15 cellular contexts compared by ENCODE assay signal in genomic region chr2:12120281-12121150, GRCh38.
DNase-seq lines count a peak whose midpoint lies in the region; TF ChIP-seq lines count a peak whose summit lies in the region.
"Had no signal": no experiment of that assay in that cellular context is flagged by ENCODE, and none has a peak within 500 bp of the region (broad histone marks: within the 10 kb centered on the region; RNA-seq: fewer than 3 reads in every experiment).

No MANE protein-coding gene starts in this region.

- no peaks in the 10 kb centered on the region for H3F3A ChIP-seq in neural progenitor cell (ENCODE audit: low read depth)

- no peak overlapping the region for H3K9ac ChIP-seq in neural progenitor cell

- DNase-seq in AG09319 (ENCODE audit: extremely low read depth, low read depth) (peak; percentile 35), H4 (ENCODE audit: low spot score) (peak; percentile 8), SW480 (ENCODE audit: low spot score) (peak; percentile 36), fibroblast of the conjunctiva (ENCODE audit: low read depth) (peak; percentile 85), neural progenitor cell (ENCODE audit: low spot score) (no peak), cortex of kidney (lab: John Stamatoyannopoulos, UW) (no peak), NCI-H1436 (lab: John Stamatoyannopoulos, UW) (no peak)
- DNase-seq in activated effector memory CD4-positive, alpha-beta T cell treated with anti-CD3 and anti-CD28 coated beads, Interleukin-2, amount 50 U/mL, for 16 hours: no peak
- DNase-seq: activated CD4-positive, alpha-beta T cell treated with anti-CD3 and anti-CD28 coated beads, Interleukin-2, amount 50 U/mL, for 1 hour; immature natural killer cell; stimulated activated CD4-positive, alpha-beta T cell treated with anti-CD3 and anti-CD28 coated beads, Interleukin-4, amount 100 ng/mL, for 1 hour; stimulated activated naive CD4-positive, alpha-beta T cell treated with Interleukin-2 at 50 U/mL for 16 hours; T-helper 2 cell had no signal

- H2AFZ ChIP-seq in neural progenitor cell (replicated peaks): no peak overlapping the region

- no peaks in the 10 kb centered on the region for H3K4me1 ChIP-seq in neural progenitor cell

- H3K4me1 Mint-ChIP-seq in neural progenitor cell: no peaks in the 10 kb centered on the region
- H3K4me1 Mint-ChIP-seq: immature natural killer cell had no signal

- H3K27me3 ChIP-seq in neural progenitor cell: no peaks in the 10 kb centered on the region

- no peak overlapping the region for H3K27ac Mint-ChIP-seq in neural progenitor cell
- H3K27ac Mint-ChIP-seq: activated T-helper 2 cell treated with anti-CD3 and anti-CD28 coated beads, Interferon-gamma antibody, Interleukin-2, Interleukin-4, amounts not matched to agents 10 μg/mL and 5 μg/mL and 100 μg/mL, durations not matched to agents 14 hours and 24 hours and 36 hours; immature natural killer cell; mesothelial cell of epicardium had no signal

- peaks cover 2% of the 10 kb centered on the region for H3K27me3 Mint-ChIP-seq in neural progenitor cell (ENCODE audit: insufficient read depth, low read depth)

- H3K27ac ChIP-seq in neural progenitor cell: no peak overlapping the region

- no peak overlapping the region for H3K4me3 Mint-ChIP-seq in neural progenitor cell
- H3K4me3 Mint-ChIP-seq: immature natural killer cell, mesothelial cell of epicardium had no signal

- no peaks in the 10 kb centered on the region for H4K20me1 ChIP-seq in neural progenitor cell (ENCODE audit: low read depth)

- no peak overlapping the region for H3K4me3 ChIP-seq in neural progenitor cell

- H3K36me3 Mint-ChIP-seq in neural progenitor cell: no peaks in the 10 kb centered on the region
- H3K36me3 Mint-ChIP-seq: mesothelial cell of epicardium had no signal

- no peak overlapping the region for H3K4me2 ChIP-seq in neural progenitor cell

- H3K9me3 ChIP-seq in neural progenitor cell (ENCODE audit: low read depth): no peaks in the 10 kb centered on the region

- H3K79me2 ChIP-seq in neural progenitor cell (ENCODE audit: low read depth): no peaks in the 10 kb centered on the region

- TF ChIP-seq CTCF in AG09319 (IDR thresholded peaks at IDR 0.05; ENCODE audit: low read depth, low read length) (no peak), neural progenitor cell (IDR thresholded peaks at IDR 0.05) (no peak)

- no peaks in the 10 kb centered on the region for H3K36me3 ChIP-seq in neural progenitor cell

- no peaks in the 10 kb centered on the region for H3K9me3 Mint-ChIP-seq in neural progenitor cell
- H3K9me3 Mint-ChIP-seq: activated T-helper 2 cell treated with anti-CD3 and anti-CD28 coated beads, Interferon-gamma antibody, Interleukin-2, Interleukin-4, amounts not matched to agents 10 μg/mL and 5 μg/mL and 100 μg/mL, durations not matched to agents 14 hours and 24 hours and 36 hours; immature natural killer cell; mesothelial cell of epicardium had no signal

Comparison
In these comparisons a context has a peak if more than half of its experiments do, and no peak if none do; other contexts are left out.
1. DNase-seq: peak in AG09319 (single experiment), H4 (single experiment), SW480 (single experiment) and fibroblast of the conjunctiva (single experiment); none in neural progenitor cell (single experiment), cortex of kidney (single experiment), NCI-H1436 (single experiment) and activated effector memory CD4-positive, alpha-beta T cell treated with anti-CD3 and anti-CD28 coated beads, Interleukin-2, amount 50 U/mL, for 16 hours (single experiment).